Comparison of ENCODE assay signal across 8 cellular contexts in genomic region chr21:44846485-44847260, GRCh38. TPM values are rescaled to one million over a fixed set of nuclear protein-coding genes. Genes with fewer than 3 reads are reported as not detected.
A peak's percentile ranks its signal among the peaks of the same experiment; 100 is the strongest.
DNase-seq lines count a peak whose midpoint lies in the region; ATAC-seq and TF ChIP-seq lines count a peak whose summit lies in the region.

No MANE protein-coding gene starts in this region.

- peaks cover 26% of the 10 kb centered on the region for H3K4me1 Mint-ChIP-seq in activated CD8-positive, alpha-beta T cell treated with anti-CD3 and anti-CD28 coated beads for 36 hours (ENCODE audit: low read depth)

- intact Hi-C loops in activated CD8-positive, alpha-beta T cell treated with anti-CD3 and anti-CD28 coated beads for 36 hours (cut with micrococcal nuclease) = no loop called here

- H3K4me2 ChIP-seq in BLaER1 = peak overlapping the region; percentile 97

- in situ Hi-C loops in KBM-7 (cut with MboI; ENCODE audit: low pct_unique_long_range_greater_than_20kb, low sequenced_read_pairs) = no loop called here

- H3K36me3 Mint-ChIP-seq in activated CD8-positive, alpha-beta T cell treated with anti-CD3 and anti-CD28 coated beads for 36 hours (ENCODE audit: low read depth) = peaks cover 13% of the 10 kb centered on the region

- peak overlapping the region; percentile 71 for H3K4me3 Mint-ChIP-seq in activated CD8-positive, alpha-beta T cell treated with anti-CD3 and anti-CD28 coated beads for 36 hours

- H3K9me3 Mint-ChIP-seq in activated CD8-positive, alpha-beta T cell treated with anti-CD3 and anti-CD28 coated beads for 36 hours = no peaks in the 10 kb centered on the region

- peaks cover 41% of the 10 kb centered on the region for H3K36me3 ChIP-seq in BLaER1

- H3K27me3 ChIP-seq in BLaER1 (no peaks in the 10 kb centered on the region), foreskin keratinocyte (peaks cover 14% of the 10 kb centered on the region)

- H3K9ac ChIP-seq in BLaER1 = 0 out of 2 replicates have a peak overlapping the region, but pooled peaks have one; percentile 1

- peaks cover 38% of the 10 kb centered on the region for H4K20me1 ChIP-seq in BLaER1

- DNase-seq in KBM-7 (peak; percentile 78), foreskin keratinocyte (peak; percentile 46 to 60), occipital lobe (lab: John Stamatoyannopoulos, UW) (peak; percentile 27), KG1 (lab: John Stamatoyannopoulos, UW) (no peak), NCI-H2029 (lab: John Stamatoyannopoulos, UW) (no peak)
- peak; percentile 66 for DNase-seq in activated CD8-positive, alpha-beta T cell treated with anti-CD3 and anti-CD28 coated beads for 36 hours

- H3K4me1 ChIP-seq in BLaER1 (peaks cover 75% of the 10 kb centered on the region), foreskin keratinocyte (peaks cover 3% of the 10 kb centered on the region)

- CTCF ChIA-PET in activated CD8-positive, alpha-beta T cell treated with anti-CD3 and anti-CD28 coated beads for 36 hours (lab: Charles Lee) = interaction anchor here (0.8 to 2.0 kb wide), 6 partner anchors 8 to 336 kb away, joined by 3 to 12 read pairs (median 6); partner anchors contain the start of genes PTTG1IP and UBE2G2

- ATAC-seq in activated CD8-positive, alpha-beta T cell treated with anti-CD3 and anti-CD28 coated beads for 36 hours = peak; percentile 57
- ATAC-seq in foreskin keratinocyte (peak; percentile 69), HG03342 (IDR thresholded peaks at IDR 0.05; ENCODE audit: unreplicated experiment) (no peak)

- H3K4me3 ChIP-seq in BLaER1 = peak overlapping the region; percentile 63; the same call in 1 of the 2 replicates

- H3K27ac ChIP-seq in BLaER1 (peak overlapping the region; percentile 75), foreskin keratinocyte (no peak overlapping the region)

- no peak for TF ChIP-seq CTCF in activated CD8-positive, alpha-beta T cell treated with anti-CD3 and anti-CD28 coated beads for 36 hours (IDR thresholded peaks at IDR 0.05)
- TF ChIP-seq CTCF in foreskin keratinocyte (conservative IDR thresholded peaks at IDR 0.05) = no peak

- peak overlapping the region; percentile 53 for H3K27ac Mint-ChIP-seq in activated CD8-positive, alpha-beta T cell treated with anti-CD3 and anti-CD28 coated beads for 36 hours

- no peaks in the 10 kb centered on the region for H3K9me3 ChIP-seq in BLaER1

- POLR2A ChIA-PET in activated CD8-positive, alpha-beta T cell treated with anti-CD3 and anti-CD28 coated beads for 36 hours (lab: Charles Lee) = interaction anchor here (0.6 to 1.0 kb wide), 4 partner anchors 9 to 224 kb away, joined by 3 read pairs; no protein-coding TSS in a partner anchor

- H3K27me3 Mint-ChIP-seq in activated CD8-positive, alpha-beta T cell treated with anti-CD3 and anti-CD28 coated beads for 36 hours = no peaks in the 10 kb centered on the region

RNA-seq across cellular contexts. Expression of gene PTTG1IP, which starts 26.8 kb away (rescaled TPM):
- 10 to 100 TPM; 60.7 to 61.8 TPM for total RNA-seq in activated CD8-positive, alpha-beta T cell treated with anti-CD3 and anti-CD28 coated beads for 36 hours
- total RNA-seq in foreskin keratinocyte (116 and 149 TPM in 2 replicates), occipital lobe (82.4 TPM)
- 92.9 and 104 TPM in 2 replicates for polyA plus RNA-seq in foreskin keratinocyte

RNA-seq across cellular contexts. Expression of gene SUMO3, which starts 28.8 kb away (rescaled TPM):
- 10 to 100 TPM; 69.8 to 72.9 TPM for total RNA-seq in activated CD8-positive, alpha-beta T cell treated with anti-CD3 and anti-CD28 coated beads for 36 hours
- total RNA-seq in foreskin keratinocyte (127 and 134 TPM in 2 replicates), occipital lobe (46.3 TPM)
- 129 and 147 TPM in 2 replicates for polyA plus RNA-seq in foreskin keratinocyte

RNA-seq across cellular contexts. Expression of gene UBE2G2, which starts 45.1 kb away (rescaled TPM):
- 100 to 1,000 TPM; 113 to 115 TPM for total RNA-seq in activated CD8-positive, alpha-beta T cell treated with anti-CD3 and anti-CD28 coated beads for 36 hours
- total RNA-seq in foreskin keratinocyte (52.5 and 55.4 TPM in 2 replicates), occipital lobe (61.8 TPM)
- 26.4 and 30.1 TPM in 2 replicates for polyA plus RNA-seq in foreskin keratinocyte

Comparison
In these comparisons a context has a peak if more than half of its experiments do, and no peak if none do; other contexts are left out.
1. DNase-seq: peak in KBM-7 (single experiment), activated CD8-positive, alpha-beta T cell treated with anti-CD3 and anti-CD28 coated beads for 36 hours (single experiment), foreskin keratinocyte (2 of 2) and occipital lobe (single experiment); none in KG1 (single experiment) and NCI-H2029 (single experiment).